In the genomic region with DNA sequence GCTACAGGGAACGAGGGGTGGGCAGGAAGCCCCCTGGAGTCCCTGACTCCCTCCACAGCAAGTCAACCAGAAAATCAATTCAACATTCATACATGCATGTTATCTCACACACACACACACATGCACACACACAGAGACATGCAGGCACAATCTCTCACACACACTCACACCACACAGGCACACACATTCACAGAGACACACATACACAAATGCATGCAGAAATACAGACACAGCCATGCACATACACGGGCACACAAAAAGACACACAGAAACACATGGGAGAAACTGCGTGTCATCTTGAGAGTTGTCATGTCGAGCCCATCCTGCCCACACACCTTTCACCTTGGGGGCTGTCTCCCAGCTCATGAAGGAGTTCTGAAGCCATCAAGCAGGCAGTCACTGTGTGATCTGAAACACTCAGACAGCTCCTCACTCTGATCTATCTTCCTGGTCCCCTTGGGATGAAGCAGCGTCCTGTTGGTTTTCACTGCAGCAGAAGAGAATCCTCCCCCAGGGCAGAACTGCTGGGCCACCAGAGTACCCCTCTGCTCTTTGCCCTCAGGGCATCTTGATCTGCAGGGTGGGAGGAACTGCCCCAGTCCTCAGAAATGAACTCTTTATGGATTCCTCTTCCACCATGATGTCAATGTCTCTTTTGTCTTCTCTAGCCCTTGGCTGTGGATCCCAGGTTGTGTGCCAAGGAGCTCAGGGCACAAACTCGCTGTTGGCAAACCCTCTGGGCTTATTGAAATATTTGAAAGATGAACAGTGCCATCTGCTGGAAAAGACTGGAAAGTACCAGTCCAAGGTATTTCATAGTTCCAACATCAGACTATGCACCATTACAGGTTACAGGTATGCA, we compare ENCODE assay signal across 8 cellular contexts. TPM values are rescaled to one million over a fixed set of nuclear protein-coding genes. Genes with fewer than 3 reads are reported as not detected.
DNase-seq lines count a peak whose midpoint lies in the region; ATAC-seq and TF ChIP-seq lines count a peak whose summit lies in the region.

No MANE protein-coding gene starts in this region.

- H3K36me3 Mint-ChIP-seq in stimulated activated memory B cell treated with anti-CD40 and anti-IgM and Interleukin-4, amounts not matched to agents 10 μg/mL and 1 μg/mL and 100 μg/mL, for 72 hours = no peaks in the 10 kb centered on the region

- peaks cover 33% of the 10 kb centered on the region for H3K4me1 Mint-ChIP-seq in stimulated activated memory B cell treated with anti-CD40 and anti-IgM and Interleukin-4, amounts not matched to agents 10 μg/mL and 1 μg/mL and 100 μg/mL, for 72 hours

- DNase-seq in DMS79 treated with DMSO at 0.1 percent for 48 hours (lab: John Stamatoyannopoulos, UW) = peak; percentile 79
- DNase-seq in H4 (ENCODE audit: low spot score) = peak; percentile 45
- DNase-seq in NCI-H128 (lab: John Stamatoyannopoulos, UW; ENCODE audit: unreplicated experiment) = peak; percentile 68
- peak; percentile 41 for DNase-seq in T-helper 9 cell
- DNase-seq in cardiac fibroblast (ENCODE audit: low read depth in 2 of 2) = peak; percentile 76 to 80
- no peak for DNase-seq in kidney epithelial cell (ENCODE audit: low read depth)

- H3K36me3 ChIP-seq in kidney epithelial cell (ENCODE audit: control insufficient read depth, insufficient read depth, low read length) = no peaks in the 10 kb centered on the region

- H3K27me3 Mint-ChIP-seq in stimulated activated memory B cell treated with anti-CD40 and anti-IgM and Interleukin-4, amounts not matched to agents 10 μg/mL and 1 μg/mL and 100 μg/mL, for 72 hours = peaks cover 89% of the 10 kb centered on the region

- H3K9me3 Mint-ChIP-seq in stimulated activated memory B cell treated with anti-CD40 and anti-IgM and Interleukin-4, amounts not matched to agents 10 μg/mL and 1 μg/mL and 100 μg/mL, for 72 hours = no peaks in the 10 kb centered on the region

- no peak overlapping the region for H3K4me3 Mint-ChIP-seq in stimulated activated memory B cell treated with anti-CD40 and anti-IgM and Interleukin-4, amounts not matched to agents 10 μg/mL and 1 μg/mL and 100 μg/mL, for 72 hours

- peak; percentile 77 for ATAC-seq in stimulated activated memory B cell treated with anti-CD40 and anti-IgM and Interleukin-4, amounts not matched to agents 10 μg/mL and 1 μg/mL and 100 μg/mL, for 72 hours
- ATAC-seq in HG03045 (IDR thresholded peaks at IDR 0.05; ENCODE audit: unreplicated experiment) = no peak

- no peak overlapping the region for H3K27ac Mint-ChIP-seq in stimulated activated memory B cell treated with anti-CD40 and anti-IgM and Interleukin-4, amounts not matched to agents 10 μg/mL and 1 μg/mL and 100 μg/mL, for 72 hours

- H3K27me3 ChIP-seq in kidney epithelial cell (ENCODE audit: control insufficient read depth, insufficient read depth, low read length) = peaks cover 42% of the 10 kb centered on the region

- H3K4me3 ChIP-seq in cardiac fibroblast (replicated peaks in 1 of 2; ENCODE audit: low read depth in 2 of 2, low read length in 2 of 2) (no peak overlapping the region), kidney epithelial cell (ENCODE audit: low read depth, low read length) (no peak overlapping the region)

- TF ChIP-seq CTCF in cardiac fibroblast (IDR thresholded peaks at IDR 0.05; ENCODE audit: low read depth, low read length) = peak; percentile 51
- TF ChIP-seq CTCF in kidney epithelial cell (IDR thresholded peaks at IDR 0.05; ENCODE audit: insufficient read depth, low read length, poor library complexity, severe bottlenecking) = peak; percentile 43

RNA-seq across cellular contexts. Expression of gene RAET1L, which starts 8.8 kb away (rescaled TPM):
- total RNA-seq in H4 (2014; rRNA removed; shearing (Covaris generic)) = 0.14 TPM in 1 of 2 replicates, not detected in the other
- total RNA-seq in kidney epithelial cell = 1.5 and 1.8 TPM in 2 replicates

RNA-seq across cellular contexts. Expression of gene ULBP3, which starts 52.4 kb away (rescaled TPM):
- 7.6 and 8.5 TPM in 2 replicates for total RNA-seq in H4 (2014; rRNA removed; shearing (Covaris generic))
- total RNA-seq in kidney epithelial cell = 8.0 and 14.8 TPM in 2 replicates

RNA-seq across cellular contexts. Expression of gene ULBP1, which starts 52.8 kb away (rescaled TPM):
- total RNA-seq in H4 (2014; rRNA removed; shearing (Covaris generic)) = 3.4 and 3.9 TPM in 2 replicates
- total RNA-seq in kidney epithelial cell = 6.0 and 7.5 TPM in 2 replicates
